ENCODE assay signal across 7 cellular contexts in genomic region chr1:1001631-1002300, GRCh38. TPM values are rescaled to one million over a fixed set of nuclear protein-coding genes. Genes with fewer than 3 reads are reported as not detected.
A peak's percentile ranks its signal among the peaks of the same experiment; 100 is the strongest.
DNase-seq lines count a peak whose midpoint lies in the region; ATAC-seq and TF ChIP-seq lines count a peak whose summit lies in the region.

No MANE protein-coding gene starts in this region.

- DNase-seq in NCI-H1048 (lab: John Stamatoyannopoulos, UW) (peak; percentile 49), lung microvascular endothelial cell (ENCODE audit: low read depth in 2 of 2) (peak; percentile 64 to 85)
- peak; percentile 55 for DNase-seq in activated CD4-positive, alpha-beta T cell treated with anti-CD3 and anti-CD28 coated beads, Interleukin-2, amount 50 U/mL, for 4 hours
- DNase-seq in effector CD4-positive, alpha-beta T cell, result peak; percentile 52
- peak; percentile 60 for DNase-seq in stimulated activated CD8-positive, alpha-beta memory T cell treated with anti-CD3 and anti-CD28 coated beads, Interleukin-15, amount 100 ng/mL, for 24 hours (ENCODE audit: low read depth)

- TF ChIP-seq CTCF in GM12872 (IDR thresholded peaks at IDR 0.05; ENCODE audit: insufficient read depth, low read depth, low read length), result peak; percentile 78

- ATAC-seq in HG03565 (IDR thresholded peaks at IDR 0.05; ENCODE audit: unreplicated experiment), result no peak

RNA-seq across cellular contexts. Expression of gene HES4, which starts 1.9 kb away (rescaled TPM):
- 23.3 and 24.8 TPM in 2 replicates for total RNA-seq in lung microvascular endothelial cell

RNA-seq across cellular contexts. Expression of gene ISG15, which starts 11.5 kb away (rescaled TPM):
- 109 TPM in 2 replicates for total RNA-seq in lung microvascular endothelial cell

RNA-seq across cellular contexts. Expression of gene AGRN, which starts 18.2 kb away (rescaled TPM):
- total RNA-seq in lung microvascular endothelial cell, result 35.7 and 53.8 TPM in 2 replicates

RNA-seq across cellular contexts. Expression of gene PERM1, which starts 19.9 kb away (rescaled TPM):
- not detected in 2 replicates for total RNA-seq in lung microvascular endothelial cell

RNA-seq across cellular contexts. Expression of gene PLEKHN1, which starts 35.5 kb away (rescaled TPM):
- total RNA-seq in lung microvascular endothelial cell, result under 0.01 and 0.22 TPM in 2 replicates
